Comparison of ENCODE assay signal across 1 cellular context in the genomic region with DNA sequence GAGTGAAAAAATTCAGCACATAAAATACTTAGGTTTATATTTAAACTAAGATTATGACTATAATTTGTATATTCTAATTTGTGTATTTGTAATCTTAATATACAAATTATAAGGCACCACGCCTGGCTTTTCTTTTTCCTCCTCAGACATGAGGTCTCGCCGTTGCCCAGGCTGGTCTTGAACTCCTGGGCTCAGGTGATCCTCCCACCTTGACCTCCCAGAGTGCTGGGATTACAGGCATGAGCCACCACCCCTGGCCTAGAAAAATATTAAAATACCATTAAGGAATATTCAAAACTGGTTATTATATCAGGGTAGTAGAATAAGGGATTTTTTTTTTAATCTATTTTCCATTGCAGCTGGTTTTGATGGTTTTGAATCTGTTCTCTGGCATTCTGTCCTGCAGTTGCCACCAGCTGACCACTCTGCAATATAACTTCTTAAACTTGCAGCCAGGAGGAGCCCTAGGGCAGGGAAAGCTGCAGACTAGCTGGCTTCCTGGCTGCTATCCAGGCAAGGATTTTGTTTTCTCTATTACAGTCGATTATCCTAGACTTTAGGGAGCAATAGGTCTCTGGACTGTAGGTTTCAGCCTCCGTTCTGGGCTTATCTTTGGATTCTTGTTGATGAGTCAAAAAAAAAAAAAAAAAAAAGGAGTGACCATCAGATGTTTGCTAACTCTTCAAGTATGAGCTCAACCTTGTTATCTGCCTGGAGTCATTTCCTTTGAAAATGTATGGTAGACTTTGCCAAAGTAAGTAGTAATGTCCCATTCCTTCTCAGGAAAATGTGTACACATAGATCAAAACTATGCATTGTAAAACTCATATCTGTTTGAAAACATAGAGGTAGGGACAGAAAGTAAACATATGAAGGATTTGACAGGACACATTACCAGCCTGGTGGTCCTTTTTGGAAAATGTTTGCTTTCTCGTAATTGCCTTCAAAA.
TF ChIP-seq lines count a peak whose summit lies in the region.

No MANE protein-coding gene starts in this region.

TF ChIP-seq in HepG2, 621 proteins besides CTCF, POLR2A, EP300 and RAD21 (continued from another document and continues in another):
- TF ChIP-seq POLR2AphosphoS5 (IDR thresholded peaks at IDR 0.05; ENCODE audit: low read depth, low read length) (no peak), GFI1 (CRISPR knock-in tag; IDR thresholded peaks at IDR 0.05; ENCODE audit: borderline replicate concordance) (no peak), SMAD3 (CRISPR knock-in tag; IDR thresholded peaks at IDR 0.05) (no peak; the same call in 1 of the 2 replicates), BRD4 (CRISPR knock-in tag; IDR thresholded peaks at IDR 0.05) (no peak), MYNN (CRISPR knock-in tag; IDR thresholded peaks at IDR 0.05; ENCODE audit: low read depth) (no peak), KAT7 (CRISPR knock-in tag; IDR thresholded peaks at IDR 0.05; ENCODE audit: borderline replicate concordance) (no peak), RXRB (CRISPR knock-in tag; IDR thresholded peaks at IDR 0.05; ENCODE audit: borderline replicate concordance) (peak; percentile 46; the same call in 1 of the 2 replicates), SPEN (CRISPR knock-in tag; IDR thresholded peaks at IDR 0.05; ENCODE audit: low read depth) (0 out of 2 replicates have a peak, but pooled peaks have one; percentile 28), ZNF160 (CRISPR knock-in tag; IDR thresholded peaks at IDR 0.05) (no peak), ATF7-NPFF (CRISPR knock-in tag; IDR thresholded peaks at IDR 0.05; ENCODE audit: low read depth) (no peak), ZNF235 (CRISPR knock-in tag; IDR thresholded peaks at IDR 0.05; ENCODE audit: borderline replicate concordance) (no peak), TEAD2 (CRISPR knock-in tag; IDR thresholded peaks at IDR 0.05) (no peak), ZSCAN12 (CRISPR knock-in tag; IDR thresholded peaks at IDR 0.05) (0 out of 2 replicates have a peak, but pooled peaks have one; percentile 33), IKZF1 (IDR thresholded peaks at IDR 0.05) (no peak), HES4 (CRISPR knock-in tag; IDR thresholded peaks at IDR 0.05; ENCODE audit: borderline replicate concordance) (no peak), SIX1 (CRISPR knock-in tag; IDR thresholded peaks at IDR 0.05; ENCODE audit: borderline replicate concordance) (no peak), KLF11 (CRISPR knock-in tag; IDR thresholded peaks at IDR 0.05) (no peak), FOXP1 (IDR thresholded peaks at IDR 0.05) (no peak), FOXP1 (CRISPR knock-in tag; IDR thresholded peaks at IDR 0.05) (peak; percentile 24; the same call in 1 of the 2 replicates), NAIF1 (CRISPR knock-in tag; IDR thresholded peaks at IDR 0.05; ENCODE audit: borderline replicate concordance) (no peak), DPF2 (CRISPR knock-in tag; IDR thresholded peaks at IDR 0.05; ENCODE audit: borderline replicate concordance, low read depth) (no peak), SAP130 (CRISPR knock-in tag; IDR thresholded peaks at IDR 0.05; ENCODE audit: low read depth) (peak; percentile 65), ZSCAN20 (CRISPR knock-in tag; IDR thresholded peaks at IDR 0.05; ENCODE audit: borderline replicate concordance) (no peak), ZC3H13 (CRISPR knock-in tag; IDR thresholded peaks at IDR 0.05) (no peak), FLYWCH1 (CRISPR knock-in tag; IDR thresholded peaks at IDR 0.05) (no peak), ZSCAN21 (CRISPR knock-in tag; IDR thresholded peaks at IDR 0.05; ENCODE audit: borderline replicate concordance) (no peak), ZMYM2 (CRISPR knock-in tag; IDR thresholded peaks at IDR 0.05) (no peak), ZNF451 (CRISPR knock-in tag; IDR thresholded peaks at IDR 0.05) (no peak), GPN1 (CRISPR knock-in tag; IDR thresholded peaks at IDR 0.05; ENCODE audit: borderline replicate concordance) (no peak), CBFB (CRISPR knock-in tag; IDR thresholded peaks at IDR 0.05) (no peak), SATB2 (CRISPR knock-in tag; IDR thresholded peaks at IDR 0.05) (no peak)
- TF ChIP-seq, protein P1, sequence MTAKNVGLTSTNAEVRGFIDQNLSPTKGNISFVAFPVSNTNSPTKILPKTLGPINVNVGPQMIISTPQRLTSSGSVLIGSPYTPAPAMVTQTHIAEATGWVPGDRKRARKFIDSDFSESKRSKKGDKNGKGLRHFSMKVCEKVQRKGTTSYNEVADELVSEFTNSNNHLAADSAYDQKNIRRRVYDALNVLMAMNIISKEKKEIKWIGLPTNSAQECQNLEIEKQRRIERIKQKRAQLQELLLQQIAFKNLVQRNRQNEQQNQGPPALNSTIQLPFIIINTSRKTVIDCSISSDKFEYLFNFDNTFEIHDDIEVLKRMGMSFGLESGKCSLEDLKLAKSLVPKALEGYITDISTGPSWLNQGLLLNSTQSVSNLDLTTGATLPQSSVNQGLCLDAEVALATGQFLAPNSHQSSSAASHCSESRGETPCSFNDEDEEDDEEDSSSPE (CRISPR knock-in tag; IDR thresholded peaks at IDR 0.05) = no peak
- TF ChIP-seq, protein P2, sequence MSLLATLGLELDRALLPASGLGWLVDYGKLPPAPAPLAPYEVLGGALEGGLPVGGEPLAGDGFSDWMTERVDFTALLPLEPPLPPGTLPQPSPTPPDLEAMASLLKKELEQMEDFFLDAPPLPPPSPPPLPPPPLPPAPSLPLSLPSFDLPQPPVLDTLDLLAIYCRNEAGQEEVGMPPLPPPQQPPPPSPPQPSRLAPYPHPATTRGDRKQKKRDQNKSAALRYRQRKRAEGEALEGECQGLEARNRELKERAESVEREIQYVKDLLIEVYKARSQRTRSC (CRISPR knock-in tag; IDR thresholded peaks at IDR 0.05; ENCODE audit: low read depth) = no peak
- TF ChIP-seq, protein P3, sequence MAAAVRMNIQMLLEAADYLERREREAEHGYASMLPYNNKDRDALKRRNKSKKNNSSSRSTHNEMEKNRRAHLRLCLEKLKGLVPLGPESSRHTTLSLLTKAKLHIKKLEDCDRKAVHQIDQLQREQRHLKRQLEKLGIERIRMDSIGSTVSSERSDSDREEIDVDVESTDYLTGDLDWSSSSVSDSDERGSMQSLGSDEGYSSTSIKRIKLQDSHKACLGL (CRISPR knock-in tag; IDR thresholded peaks at IDR 0.05) = no peak
- TF ChIP-seq, protein P4, sequence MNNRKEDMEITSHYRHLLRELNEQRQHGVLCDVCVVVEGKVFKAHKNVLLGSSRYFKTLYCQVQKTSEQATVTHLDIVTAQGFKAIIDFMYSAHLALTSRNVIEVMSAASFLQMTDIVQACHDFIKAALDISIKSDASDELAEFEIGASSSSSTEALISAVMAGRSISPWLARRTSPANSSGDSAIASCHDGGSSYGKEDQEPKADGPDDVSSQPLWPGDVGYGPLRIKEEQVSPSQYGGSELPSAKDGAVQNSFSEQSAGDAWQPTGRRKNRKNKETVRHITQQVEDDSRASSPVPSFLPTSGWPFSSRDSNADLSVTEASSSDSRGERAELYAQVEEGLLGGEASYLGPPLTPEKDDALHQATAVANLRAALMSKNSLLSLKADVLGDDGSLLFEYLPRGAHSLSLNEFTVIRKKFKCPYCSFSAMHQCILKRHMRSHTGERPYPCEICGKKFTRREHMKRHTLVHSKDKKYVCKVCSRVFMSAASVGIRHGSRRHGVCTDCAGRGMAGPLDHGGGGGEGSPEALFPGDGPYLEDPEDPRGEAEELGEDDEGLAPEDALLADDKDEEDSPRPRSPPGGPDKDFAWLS (CRISPR knock-in tag; IDR thresholded peaks at IDR 0.05; ENCODE audit: borderline replicate concordance) = no peak
- TF ChIP-seq, protein P5, sequence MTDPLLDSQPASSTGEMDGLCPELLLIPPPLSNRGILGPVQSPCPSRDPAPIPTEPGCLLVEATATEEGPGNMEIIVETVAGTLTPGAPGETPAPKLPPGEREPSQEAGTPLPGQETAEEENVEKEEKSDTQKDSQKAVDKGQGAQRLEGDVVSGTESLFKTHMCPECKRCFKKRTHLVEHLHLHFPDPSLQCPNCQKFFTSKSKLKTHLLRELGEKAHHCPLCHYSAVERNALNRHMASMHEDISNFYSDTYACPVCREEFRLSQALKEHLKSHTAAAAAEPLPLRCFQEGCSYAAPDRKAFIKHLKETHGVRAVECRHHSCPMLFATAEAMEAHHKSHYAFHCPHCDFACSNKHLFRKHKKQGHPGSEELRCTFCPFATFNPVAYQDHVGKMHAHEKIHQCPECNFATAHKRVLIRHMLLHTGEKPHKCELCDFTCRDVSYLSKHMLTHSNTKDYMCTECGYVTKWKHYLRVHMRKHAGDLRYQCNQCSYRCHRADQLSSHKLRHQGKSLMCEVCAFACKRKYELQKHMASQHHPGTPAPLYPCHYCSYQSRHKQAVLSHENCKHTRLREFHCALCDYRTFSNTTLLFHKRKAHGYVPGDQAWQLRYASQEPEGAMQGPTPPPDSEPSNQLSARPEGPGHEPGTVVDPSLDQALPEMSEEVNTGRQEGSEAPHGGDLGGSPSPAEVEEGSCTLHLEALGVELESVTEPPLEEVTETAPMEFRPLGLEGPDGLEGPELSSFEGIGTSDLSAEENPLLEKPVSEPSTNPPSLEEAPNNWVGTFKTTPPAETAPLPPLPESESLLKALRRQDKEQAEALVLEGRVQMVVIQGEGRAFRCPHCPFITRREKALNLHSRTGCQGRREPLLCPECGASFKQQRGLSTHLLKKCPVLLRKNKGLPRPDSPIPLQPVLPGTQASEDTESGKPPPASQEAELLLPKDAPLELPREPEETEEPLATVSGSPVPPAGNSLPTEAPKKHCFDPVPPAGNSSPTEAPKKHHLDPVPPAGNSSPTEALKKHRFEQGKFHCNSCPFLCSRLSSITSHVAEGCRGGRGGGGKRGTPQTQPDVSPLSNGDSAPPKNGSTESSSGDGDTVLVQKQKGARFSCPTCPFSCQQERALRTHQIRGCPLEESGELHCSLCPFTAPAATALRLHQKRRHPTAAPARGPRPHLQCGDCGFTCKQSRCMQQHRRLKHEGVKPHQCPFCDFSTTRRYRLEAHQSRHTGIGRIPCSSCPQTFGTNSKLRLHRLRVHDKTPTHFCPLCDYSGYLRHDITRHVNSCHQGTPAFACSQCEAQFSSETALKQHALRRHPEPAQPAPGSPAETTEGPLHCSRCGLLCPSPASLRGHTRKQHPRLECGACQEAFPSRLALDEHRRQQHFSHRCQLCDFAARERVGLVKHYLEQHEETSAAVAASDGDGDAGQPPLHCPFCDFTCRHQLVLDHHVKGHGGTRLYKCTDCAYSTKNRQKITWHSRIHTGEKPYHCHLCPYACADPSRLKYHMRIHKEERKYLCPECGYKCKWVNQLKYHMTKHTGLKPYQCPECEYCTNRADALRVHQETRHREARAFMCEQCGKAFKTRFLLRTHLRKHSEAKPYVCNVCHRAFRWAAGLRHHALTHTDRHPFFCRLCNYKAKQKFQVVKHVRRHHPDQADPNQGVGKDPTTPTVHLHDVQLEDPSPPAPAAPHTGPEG (CRISPR knock-in tag; IDR thresholded peaks at IDR 0.05) = no peak; the same call in 1 of the 2 replicates
- TF ChIP-seq, protein P6, sequence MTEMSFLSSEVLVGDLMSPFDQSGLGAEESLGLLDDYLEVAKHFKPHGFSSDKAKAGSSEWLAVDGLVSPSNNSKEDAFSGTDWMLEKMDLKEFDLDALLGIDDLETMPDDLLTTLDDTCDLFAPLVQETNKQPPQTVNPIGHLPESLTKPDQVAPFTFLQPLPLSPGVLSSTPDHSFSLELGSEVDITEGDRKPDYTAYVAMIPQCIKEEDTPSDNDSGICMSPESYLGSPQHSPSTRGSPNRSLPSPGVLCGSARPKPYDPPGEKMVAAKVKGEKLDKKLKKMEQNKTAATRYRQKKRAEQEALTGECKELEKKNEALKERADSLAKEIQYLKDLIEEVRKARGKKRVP (CRISPR knock-in tag; IDR thresholded peaks at IDR 0.05) = 0 out of 4 replicates have a peak, but pooled peaks of 1 of the 2 experiments have one; percentile 14
- TF ChIP-seq, protein P7, sequence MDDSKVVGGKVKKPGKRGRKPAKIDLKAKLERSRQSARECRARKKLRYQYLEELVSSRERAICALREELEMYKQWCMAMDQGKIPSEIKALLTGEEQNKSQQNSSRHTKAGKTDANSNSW (CRISPR knock-in tag; IDR thresholded peaks at IDR 0.05; ENCODE audit: borderline replicate concordance) = no peak
- TF ChIP-seq, protein P8, sequence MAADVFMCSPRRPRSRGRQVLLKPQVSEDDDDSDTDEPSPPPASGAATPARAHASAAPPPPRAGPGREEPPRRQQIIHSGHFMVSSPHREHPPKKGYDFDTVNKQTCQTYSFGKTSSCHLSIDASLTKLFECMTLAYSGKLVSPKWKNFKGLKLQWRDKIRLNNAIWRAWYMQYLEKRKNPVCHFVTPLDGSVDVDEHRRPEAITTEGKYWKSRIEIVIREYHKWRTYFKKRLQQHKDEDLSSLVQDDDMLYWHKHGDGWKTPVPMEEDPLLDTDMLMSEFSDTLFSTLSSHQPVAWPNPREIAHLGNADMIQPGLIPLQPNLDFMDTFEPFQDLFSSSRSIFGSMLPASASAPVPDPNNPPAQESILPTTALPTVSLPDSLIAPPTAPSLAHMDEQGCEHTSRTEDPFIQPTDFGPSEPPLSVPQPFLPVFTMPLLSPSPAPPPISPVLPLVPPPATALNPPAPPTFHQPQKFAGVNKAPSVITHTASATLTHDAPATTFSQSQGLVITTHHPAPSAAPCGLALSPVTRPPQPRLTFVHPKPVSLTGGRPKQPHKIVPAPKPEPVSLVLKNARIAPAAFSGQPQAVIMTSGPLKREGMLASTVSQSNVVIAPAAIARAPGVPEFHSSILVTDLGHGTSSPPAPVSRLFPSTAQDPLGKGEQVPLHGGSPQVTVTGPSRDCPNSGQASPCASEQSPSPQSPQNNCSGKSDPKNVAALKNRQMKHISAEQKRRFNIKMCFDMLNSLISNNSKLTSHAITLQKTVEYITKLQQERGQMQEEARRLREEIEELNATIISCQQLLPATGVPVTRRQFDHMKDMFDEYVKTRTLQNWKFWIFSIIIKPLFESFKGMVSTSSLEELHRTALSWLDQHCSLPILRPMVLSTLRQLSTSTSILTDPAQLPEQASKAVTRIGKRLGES (CRISPR knock-in tag; IDR thresholded peaks at IDR 0.05; ENCODE audit: borderline replicate concordance) = no peak
- TF ChIP-seq, protein P9, sequence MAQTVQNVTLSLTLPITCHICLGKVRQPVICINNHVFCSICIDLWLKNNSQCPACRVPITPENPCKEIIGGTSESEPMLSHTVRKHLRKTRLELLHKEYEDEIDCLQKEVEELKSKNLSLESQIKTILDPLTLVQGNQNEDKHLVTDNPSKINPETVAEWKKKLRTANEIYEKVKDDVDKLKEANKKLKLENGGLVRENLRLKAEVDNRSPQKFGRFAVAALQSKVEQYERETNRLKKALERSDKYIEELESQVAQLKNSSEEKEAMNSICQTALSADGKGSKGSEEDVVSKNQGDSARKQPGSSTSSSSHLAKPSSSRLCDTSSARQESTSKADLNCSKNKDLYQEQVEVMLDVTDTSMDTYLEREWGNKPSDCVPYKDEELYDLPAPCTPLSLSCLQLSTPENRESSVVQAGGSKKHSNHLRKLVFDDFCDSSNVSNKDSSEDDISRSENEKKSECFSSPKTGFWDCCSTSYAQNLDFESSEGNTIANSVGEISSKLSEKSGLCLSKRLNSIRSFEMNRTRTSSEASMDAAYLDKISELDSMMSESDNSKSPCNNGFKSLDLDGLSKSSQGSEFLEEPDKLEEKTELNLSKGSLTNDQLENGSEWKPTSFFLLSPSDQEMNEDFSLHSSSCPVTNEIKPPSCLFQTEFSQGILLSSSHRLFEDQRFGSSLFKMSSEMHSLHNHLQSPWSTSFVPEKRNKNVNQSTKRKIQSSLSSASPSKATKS (CRISPR knock-in tag; IDR thresholded peaks at IDR 0.05) = no peak
